Comparison of ENCODE assay signal across 1 cellular context in the genomic region with DNA sequence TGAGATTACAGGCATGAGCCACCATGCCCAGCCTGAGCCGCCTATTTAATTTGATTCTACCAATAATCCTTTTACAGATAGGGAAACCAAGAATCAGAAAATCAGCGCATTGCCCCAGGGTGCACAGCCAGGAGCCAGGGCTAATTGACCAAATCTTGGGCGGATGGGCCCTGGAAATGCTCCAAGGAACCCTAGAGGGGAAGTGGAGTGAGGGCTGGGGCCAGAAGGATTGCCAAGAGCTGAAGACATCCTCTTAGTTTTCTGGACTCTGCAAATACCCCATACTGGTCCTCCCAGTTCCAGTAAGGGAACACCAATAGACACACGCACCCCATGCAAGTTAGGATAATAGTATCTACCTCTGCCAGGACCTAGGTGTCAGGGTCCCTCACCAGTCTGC.
TF ChIP-seq lines count a peak whose summit lies in the region.

No MANE protein-coding gene starts in this region.

TF ChIP-seq in GM12878, 131 proteins besides CTCF, POLR2A, EP300 and RAD21:
- TF ChIP-seq CREM (IDR thresholded peaks at IDR 0.05; ENCODE audit: low read depth) (no peak), CBX3 (IDR thresholded peaks at IDR 0.05; ENCODE audit: borderline replicate concordance, low read depth) (no peak)
